In the genomic region with DNA sequence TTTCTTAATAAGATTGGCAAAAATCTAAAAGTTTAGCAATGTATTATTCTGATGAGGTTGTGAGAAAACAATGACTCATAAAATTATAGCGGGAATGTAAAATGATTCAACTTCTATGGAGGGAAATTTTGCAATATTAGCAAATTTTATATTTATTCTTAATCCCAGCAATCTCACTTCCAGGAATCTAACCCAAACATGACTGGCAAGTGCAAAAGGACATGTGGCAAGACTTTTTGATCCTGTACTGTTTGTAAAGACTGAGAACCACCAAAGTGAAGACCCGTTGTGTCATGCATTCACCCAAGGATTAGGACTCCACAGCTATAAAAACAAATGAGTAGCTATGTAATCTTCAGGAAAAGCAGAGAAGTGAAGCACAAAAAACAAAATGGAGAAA, we compare ENCODE assay signal across 16 cellular contexts.
"Had no signal": no experiment of that assay in that cellular context is flagged by ENCODE, and none has a peak within 500 bp of the region (broad histone marks: within the 10 kb centered on the region; RNA-seq: fewer than 3 reads in every experiment).

No MANE protein-coding gene starts in this region.

- H3K4me3 ChIP-seq: hepatocyte, left ventricle myocardium inferior, mucosa of descending colon, tibial nerve, vagina had no signal

- DNase-seq: activated CD4-positive, alpha-beta memory T cell treated with anti-CD3 and anti-CD28 coated beads, Interleukin-2, amount 10 ng/mL, durations not matched to agents 7 days and 5 days; activated CD4-positive, alpha-beta T cell treated with anti-CD3 and anti-CD28 coated beads for 4 hours; activated naive CD4-positive, alpha-beta T cell treated with anti-CD3 and anti-CD28 coated beads, Interleukin-2, amount 50 U/mL, for 16 hours; activated T-cell treated with anti-CD3 and anti-CD28 coated beads, Interleukin-2, amount 50 U/mL, for 24 hours; cerebellar nuclear complex; effector memory CD4-positive, alpha-beta T cell; kidney; left ventricle myocardium inferior; mucosa of descending colon; naive thymus-derived CD4-positive, alpha-beta T cell; stimulated activated CD4-positive, alpha-beta T cell treated with anti-CD3 and anti-CD28 coated beads, Interleukin-2, amount 100 ng/mL, for 48 hours; T-helper 17 cell had no signal

- H3K36me3 ChIP-seq: left ventricle myocardium inferior, tibial nerve, vagina had no signal

- H3K27me3 ChIP-seq: hepatocyte, tibial nerve, vagina had no signal

- H3K9me3 ChIP-seq: mucosa of descending colon, vagina had no signal

- H3K27ac ChIP-seq: hepatocyte, left ventricle myocardium inferior, parathyroid adenoma, tibial nerve, vagina had no signal

- H3K4me1 ChIP-seq: left ventricle myocardium inferior, parathyroid adenoma, tibial nerve, vagina had no signal
